Comparison of ENCODE assay signal across 24 cellular contexts in the genomic region with DNA sequence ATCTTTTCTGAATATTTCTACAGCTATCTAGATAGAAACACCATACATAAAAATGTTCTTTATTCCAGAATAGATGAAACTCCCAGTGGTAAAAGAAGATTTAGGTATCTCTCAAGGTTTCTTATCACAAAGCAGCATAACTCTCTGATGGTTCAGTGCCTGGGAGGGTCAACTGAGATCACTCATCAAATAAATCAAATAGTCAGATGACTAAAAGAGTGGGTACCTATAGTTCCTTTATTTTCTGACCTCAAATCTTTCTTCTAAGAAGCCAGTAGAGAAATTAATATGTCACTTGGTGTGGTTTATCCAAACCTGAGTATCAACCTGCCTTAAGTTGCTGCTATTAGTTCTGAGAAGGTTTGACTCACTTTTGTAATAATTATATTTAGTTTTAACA.
DNase-seq lines count a peak whose midpoint lies in the region; ATAC-seq, FAIRE-seq and TF ChIP-seq lines count a peak whose summit lies in the region.
"Had no signal": no experiment of that assay in that cellular context is flagged by ENCODE, and none has a peak within 500 bp of the region (broad histone marks: within the 10 kb centered on the region; RNA-seq: fewer than 3 reads in every experiment).

No MANE protein-coding gene starts in this region.

- RAD21 ChIA-PET in GM12878 (lab: Charles Lee; ENCODE audit: unreplicated experiment), result no interaction called here

- TF ChIP-seq POLR2A in GM12878 (IDR thresholded peaks at IDR 0.05; ENCODE audit: low read depth, low read length) (no peak), H54 (IDR thresholded peaks at IDR 0.05; ENCODE audit: low read depth, low read length) (no peak)

- H3K36me3 ChIP-seq in GM12878 (ENCODE audit: control insufficient read depth in 2 of 2, insufficient read depth in 2 of 2, low read length in 1 of 2), result no peaks in the 10 kb centered on the region
- H3K36me3 ChIP-seq: BE2C, SJCRH30 had no signal

- no peak overlapping the region for H3K4me2 ChIP-seq in GM12878 (ENCODE audit: control insufficient read depth, insufficient read depth)
- H3K4me2 ChIP-seq: KMS-11 had no signal

- H3K27me3 ChIP-seq in GM12878 (replicated peaks in 1 of 2; ENCODE audit: control insufficient read depth in 2 of 2, insufficient read depth in 2 of 2, low read length in 1 of 2), result no peaks in the 10 kb centered on the region
- H3K27me3 ChIP-seq: BE2C, SJCRH30 had no signal

- intact Hi-C loops in GM12878 (cut with micrococcal nuclease; ENCODE audit: unreplicated experiment), result no loop called here
- intact Hi-C loops in posterior vena cava (cut with DNase I), result no loop called here

- peaks cover 23% of the 10 kb centered on the region for H3K4me1 Mint-ChIP-seq in stimulated activated effector memory CD8-positive, alpha-beta T cell treated with anti-CD3 and anti-CD28 coated beads, Interleukin-12 subunit alpha, Interleukin-12 subunit beta, amount 100 ng/mL, for 72 hours
- H3K4me1 Mint-ChIP-seq: CD14-positive monocyte had no signal

- no peak for TF ChIP-seq EP300 in GM12878 (IDR thresholded peaks at IDR 0.05; ENCODE audit: borderline replicate concordance in 1 of 2, control insufficient read depth in 1 of 2, low read depth in 2 of 2, low read length in 2 of 2)

- CTCF ChIA-PET in GM12878 (lab: Yijun Ruan, JAX), result no interaction called here

- H3K27ac Mint-ChIP-seq in stimulated activated effector memory CD8-positive, alpha-beta T cell treated with anti-CD3 and anti-CD28 coated beads, Interleukin-12 subunit alpha, Interleukin-12 subunit beta, amount 100 ng/mL, for 72 hours, result no peak overlapping the region
- H3K27ac Mint-ChIP-seq: CD14-positive monocyte had no signal

- no peak for TF ChIP-seq RAD21 in GM12878 (IDR thresholded peaks at IDR 0.05; ENCODE audit: insufficient read depth, low read depth, low read length)

- H3K4me3 Mint-ChIP-seq in stimulated activated effector memory CD8-positive, alpha-beta T cell treated with anti-CD3 and anti-CD28 coated beads, Interleukin-12 subunit alpha, Interleukin-12 subunit beta, amount 100 ng/mL, for 72 hours, result no peak overlapping the region
- H3K4me3 Mint-ChIP-seq: CD14-positive monocyte had no signal

- peak; percentile 21 for DNase-seq in RCC 7860 (ENCODE audit: low spot score)
- DNase-seq in GM12878 (ENCODE audit: low read depth, low spot score), result no peak
- DNase-seq in stimulated activated effector memory CD8-positive, alpha-beta T cell treated with anti-CD3 and anti-CD28 coated beads, Interleukin-12 subunit alpha, Interleukin-12 subunit beta, amount 100 ng/mL, for 72 hours (ENCODE audit: low spot score in 2 of 2), result no peak
- no peak for DNase-seq in H54 (ENCODE audit: insufficient read length, low spot score)
- DNase-seq in posterior vena cava (ENCODE audit: low spot score), result no peak
- DNase-seq in activated CD8-positive, alpha-beta memory T cell treated with anti-CD3 and anti-CD28 coated beads for 24 hours, result no peak
- DNase-seq: BE2C, Calu3, DMS79 treated with DMSO at 0.1 percent for 48 hours, GF-D8, H7, IMR-90, MM.1S, NCI-H2029, NCI-H510A, NCI-H69, PC-3, SJCRH30 had no signal

- BruUV-seq in GM12878 (replicated peaks; lab: Mats Ljungman, UMichigan), result no TSS peak

- H4K20me1 ChIP-seq in GM12878 (ENCODE audit: control insufficient read depth, insufficient read depth), result no peaks in the 10 kb centered on the region

- no peak overlapping the region for H2AFZ ChIP-seq in GM12878 (ENCODE audit: control insufficient read depth, low read depth, low read length)

- SMC1A ChIA-PET in GM12878 (lab: Charles Lee; ENCODE audit: uncharacterized antibody, unreplicated experiment), result interaction anchor here (0.7 to 1.6 kb wide), 3 partner anchors 12 to 204 kb away, joined by 3 read pairs; no protein-coding TSS in a partner anchor

- H3K9ac ChIP-seq in GM12878 (ENCODE audit: control insufficient read depth, insufficient read depth, low read length), result no peak overlapping the region
- H3K9ac ChIP-seq: KMS-11 had no signal

- no peak overlapping the region for H3K4me3 ChIP-seq in GM12878
- H3K4me3 ChIP-seq: SJCRH30 had no signal

- POLR2A ChIA-PET in GM12878 (lab: Charles Lee), result no interaction called here

- no peak for TF ChIP-seq CTCF in GM12878 (IDR thresholded peaks at IDR 0.05 in 2 of 3, conservative IDR thresholded peaks at IDR 0.05 in 1 of 3; ENCODE audit: control insufficient read depth in 2 of 3, extremely low read depth in 1 of 3, insufficient read depth in 1 of 3, low read depth in 3 of 3, low read length in 3 of 3)

- FAIRE-seq in RCC 7860 (lab: Jason Lieb, UNC), result peak; percentile 87
- no peak for FAIRE-seq in GM12878 (lab: Jason Lieb, UNC)
- no peak for FAIRE-seq in H54 (lab: Jason Lieb, UNC)
- FAIRE-seq: GM12892 had no signal

- H3K27ac ChIP-seq in GM12878 (ENCODE audit: control insufficient read depth, insufficient read depth), result no peak overlapping the region
- H3K27ac ChIP-seq: KMS-11, SJCRH30 had no signal

- ATAC-seq in HG03354 (IDR thresholded peaks at IDR 0.05; ENCODE audit: poor library complexity, severe bottlenecking, unreplicated experiment) (peak; percentile 51), GM12878 (peak; percentile 55)
- peak; percentile 40 for ATAC-seq in stimulated activated effector memory CD8-positive, alpha-beta T cell treated with anti-CD3 and anti-CD28 coated beads, Interleukin-12 subunit alpha, Interleukin-12 subunit beta, amount 100 ng/mL, for 72 hours
- ATAC-seq: PC-3, Right ventricle myocardium inferior, SK-N-SH treated with all-trans-retinoic acid at 6 μM for 48 hours had no signal

- H3K9me3 Mint-ChIP-seq in stimulated activated effector memory CD8-positive, alpha-beta T cell treated with anti-CD3 and anti-CD28 coated beads, Interleukin-12 subunit alpha, Interleukin-12 subunit beta, amount 100 ng/mL, for 72 hours, result no peaks in the 10 kb centered on the region
- H3K9me3 Mint-ChIP-seq: CD14-positive monocyte had no signal

- no peaks in the 10 kb centered on the region for H3K9me3 ChIP-seq in GM12878 (replicated peaks; ENCODE audit: control insufficient read depth, insufficient read depth, low read length)
- H3K9me3 ChIP-seq: BE2C, SJCRH30 had no signal

- H3K4me1 ChIP-seq in GM12878 (ENCODE audit: control insufficient read depth, insufficient read depth, low read length), result no peaks in the 10 kb centered on the region
- H3K4me1 ChIP-seq: BE2C, SJCRH30 had no signal

- in situ Hi-C loops in GM12878 (cut with MboI), result no loop called here

- no peaks in the 10 kb centered on the region for H3K36me3 Mint-ChIP-seq in stimulated activated effector memory CD8-positive, alpha-beta T cell treated with anti-CD3 and anti-CD28 coated beads, Interleukin-12 subunit alpha, Interleukin-12 subunit beta, amount 100 ng/mL, for 72 hours
- H3K36me3 Mint-ChIP-seq: CD14-positive monocyte had no signal

- H3K79me2 ChIP-seq in GM12878 (ENCODE audit: control insufficient read depth, insufficient read depth, low read length), result no peaks in the 10 kb centered on the region

TF ChIP-seq in GM12878, 131 proteins besides CTCF, POLR2A, EP300 and RAD21 (continues in another document):
- TF ChIP-seq NFIC (IDR thresholded peaks at IDR 0.05; ENCODE audit: low read depth, low read length) (no peak), MYC (IDR thresholded peaks at IDR 0.05; ENCODE audit: insufficient read depth, insufficient read length, insufficient replicate concordance, low read length, severe bottlenecking) (no peak), NRF1 (conservative IDR thresholded peaks at IDR 0.05; ENCODE audit: low read depth, low read length) (no peak), ESRRA (IDR thresholded peaks at IDR 0.05; ENCODE audit: low read length) (no peak), SREBF1 (IDR thresholded peaks at IDR 0.05; ENCODE audit: low read length) (no peak), NR2C1 (IDR thresholded peaks at IDR 0.05) (no peak), CBX5 (IDR thresholded peaks at IDR 0.05; ENCODE audit: low read depth) (no peak), YY1 (IDR thresholded peaks at IDR 0.05; ENCODE audit: low read depth, low read length) (no peak), ZNF622 (IDR thresholded peaks at IDR 0.05) (no peak)
- TF ChIP-seq, protein P1, sequence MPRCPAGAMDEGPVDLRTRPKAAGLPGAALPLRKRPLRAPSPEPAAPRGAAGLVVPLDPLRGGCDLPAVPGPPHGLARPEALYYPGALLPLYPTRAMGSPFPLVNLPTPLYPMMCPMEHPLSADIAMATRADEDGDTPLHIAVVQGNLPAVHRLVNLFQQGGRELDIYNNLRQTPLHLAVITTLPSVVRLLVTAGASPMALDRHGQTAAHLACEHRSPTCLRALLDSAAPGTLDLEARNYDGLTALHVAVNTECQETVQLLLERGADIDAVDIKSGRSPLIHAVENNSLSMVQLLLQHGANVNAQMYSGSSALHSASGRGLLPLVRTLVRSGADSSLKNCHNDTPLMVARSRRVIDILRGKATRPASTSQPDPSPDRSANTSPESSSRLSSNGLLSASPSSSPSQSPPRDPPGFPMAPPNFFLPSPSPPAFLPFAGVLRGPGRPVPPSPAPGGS (IDR thresholded peaks at IDR 0.05; ENCODE audit: borderline replicate concordance, insufficient read depth, low read depth, low read length, poor library complexity, severe bottlenecking), result no peak
- TF ChIP-seq, protein P2, sequence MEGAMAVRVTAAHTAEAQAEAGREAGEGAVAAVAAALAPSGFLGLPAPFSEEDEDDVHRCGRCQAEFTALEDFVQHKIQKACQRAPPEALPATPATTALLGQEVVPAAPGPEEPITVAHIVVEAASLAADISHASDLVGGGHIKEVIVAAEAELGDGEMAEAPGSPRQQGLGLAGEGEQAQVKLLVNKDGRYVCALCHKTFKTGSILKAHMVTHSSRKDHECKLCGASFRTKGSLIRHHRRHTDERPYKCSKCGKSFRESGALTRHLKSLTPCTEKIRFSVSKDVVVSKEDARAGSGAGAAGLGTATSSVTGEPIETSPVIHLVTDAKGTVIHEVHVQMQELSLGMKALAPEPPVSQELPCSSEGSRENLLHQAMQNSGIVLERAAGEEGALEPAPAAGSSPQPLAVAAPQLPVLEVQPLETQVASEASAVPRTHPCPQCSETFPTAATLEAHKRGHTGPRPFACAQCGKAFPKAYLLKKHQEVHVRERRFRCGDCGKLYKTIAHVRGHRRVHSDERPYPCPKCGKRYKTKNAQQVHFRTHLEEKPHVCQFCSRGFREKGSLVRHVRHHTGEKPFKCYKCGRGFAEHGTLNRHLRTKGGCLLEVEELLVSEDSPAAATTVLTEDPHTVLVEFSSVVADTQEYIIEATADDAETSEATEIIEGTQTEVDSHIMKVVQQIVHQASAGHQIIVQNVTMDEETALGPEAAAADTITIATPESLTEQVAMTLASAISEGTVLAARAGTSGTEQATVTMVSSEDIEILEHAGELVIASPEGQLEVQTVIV (IDR thresholded peaks at IDR 0.05; ENCODE audit: borderline replicate concordance, partially characterized antibody), result no peak
